In the genomic region with DNA sequence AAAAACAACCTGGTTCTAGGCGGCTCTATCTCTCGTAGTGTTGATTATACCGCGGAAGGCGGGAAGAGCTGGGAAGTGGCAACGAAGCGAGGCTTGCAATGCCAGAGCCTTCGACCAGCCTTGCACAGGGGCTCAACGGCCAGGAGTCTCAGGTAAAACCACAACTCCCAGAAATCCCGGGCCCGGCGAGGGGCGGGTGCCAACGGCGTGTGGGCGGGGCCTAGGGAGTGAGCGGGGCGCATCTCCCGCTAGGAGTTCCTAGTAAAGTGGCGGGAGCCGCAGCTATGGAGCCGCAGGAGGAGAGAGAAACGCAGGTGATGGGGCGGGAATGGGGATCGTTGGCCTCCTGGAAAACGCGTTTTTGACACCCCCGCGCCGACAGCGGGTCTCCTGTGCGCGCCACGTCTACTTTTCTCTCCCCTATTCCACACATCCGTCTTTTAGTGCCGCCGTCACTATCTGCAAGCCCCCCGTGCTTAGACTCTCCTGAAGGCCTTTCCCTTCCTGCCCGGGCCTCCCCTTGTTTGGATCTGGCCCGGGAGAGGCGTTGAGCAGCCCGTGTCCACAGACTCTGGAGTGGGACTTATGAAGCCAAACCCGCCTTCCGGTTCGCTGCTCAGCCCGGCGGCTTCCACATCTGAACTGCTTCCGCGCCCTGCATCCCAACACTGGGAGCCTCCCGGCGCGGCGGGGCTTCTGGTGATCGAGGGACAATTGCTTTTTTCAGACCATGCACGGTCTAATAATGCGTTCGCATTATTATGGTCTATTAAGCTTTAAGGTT, we compare ENCODE assay signal across 8 cellular contexts. TPM values are rescaled to one million over a fixed set of nuclear protein-coding genes. Genes with fewer than 3 reads are reported as not detected.
DNase-seq lines count a peak whose midpoint lies in the region; ATAC-seq and TF ChIP-seq lines count a peak whose summit lies in the region.

A gene with protein sequence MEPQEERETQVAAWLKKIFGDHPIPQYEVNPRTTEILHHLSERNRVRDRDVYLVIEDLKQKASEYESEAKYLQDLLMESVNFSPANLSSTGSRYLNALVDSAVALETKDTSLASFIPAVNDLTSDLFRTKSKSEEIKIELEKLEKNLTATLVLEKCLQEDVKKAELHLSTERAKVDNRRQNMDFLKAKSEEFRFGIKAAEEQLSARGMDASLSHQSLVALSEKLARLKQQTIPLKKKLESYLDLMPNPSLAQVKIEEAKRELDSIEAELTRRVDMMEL (plus strand): TSS at position 258 of the 784 bp plus-strand sequence. CDS start 27 bp downstream, at position 285.

- peaks cover 11% of the 10 kb centered on the region for H3K4me1 ChIP-seq in osteoblast (ENCODE audit: insufficient read depth, low read length)
- peaks cover 4% of the 10 kb centered on the region for H3K4me1 ChIP-seq in testis

- POLR2A ChIA-PET in activated naive CD8-positive, alpha-beta T cell treated with anti-CD3 and anti-CD28 coated beads, Interleukin-2, amount 10 ng/mL, durations not matched to agents 7 days and 5 days (lab: Charles Lee) = interaction anchor here (0.8 kb wide), 1 partner anchor 8 kb away, joined by 3 read pairs; no protein-coding TSS in a partner anchor

- H3K36me3 ChIP-seq in SU-DHL-6 (ENCODE audit: low read length) = peaks cover 16% of the 10 kb centered on the region; the same call in 1 of the 2 replicates
- H3K36me3 ChIP-seq in osteoblast (ENCODE audit: insufficient read depth, low read length) = no peaks in the 10 kb centered on the region
- no peaks in the 10 kb centered on the region for H3K36me3 ChIP-seq in testis (ENCODE audit: low read depth, missing control alignments)

- H3K9me3 Mint-ChIP-seq in activated naive CD8-positive, alpha-beta T cell treated with anti-CD3 and anti-CD28 coated beads, Interleukin-2, amount 10 ng/mL, durations not matched to agents 7 days and 5 days = no peaks in the 10 kb centered on the region
- H3K9me3 Mint-ChIP-seq in glutamatergic neuron (ENCODE audit: unreplicated experiment) = peaks cover 3% of the 10 kb centered on the region

- H3K4me2 ChIP-seq in SU-DHL-6 (ENCODE audit: low read depth, low read length, poor library complexity, severe bottlenecking) (peak within 1 kb of the TSS; percentile 68), osteoblast (ENCODE audit: insufficient read depth, low read length) (peak within 1 kb of the TSS; percentile 95)

- peak within 1 kb of the TSS; percentile 79 for H3K9ac ChIP-seq in SU-DHL-6 (ENCODE audit: low read length)

- ATAC-seq in HG02610 (IDR thresholded peaks at IDR 0.05; ENCODE audit: unreplicated experiment) = peak; percentile 91
- ATAC-seq in activated naive CD8-positive, alpha-beta T cell treated with anti-CD3 and anti-CD28 coated beads, Interleukin-2, amount 10 ng/mL, durations not matched to agents 7 days and 5 days (ENCODE audit: low read depth) = peak; percentile 93

- intact Hi-C loops in testis (cut with DNase I; ENCODE audit: low total_unique reads) = no loop called here

- H3K36me3 Mint-ChIP-seq in activated naive CD8-positive, alpha-beta T cell treated with anti-CD3 and anti-CD28 coated beads, Interleukin-2, amount 10 ng/mL, durations not matched to agents 7 days and 5 days = peaks cover 5% of the 10 kb centered on the region
- no peaks in the 10 kb centered on the region for H3K36me3 Mint-ChIP-seq in glutamatergic neuron (ENCODE audit: unreplicated experiment)

- WGBS in testis, 2 donors = 1% methylated on average over 51 to 57 of the region's 57 CpGs

- peak; percentile 7 for TF ChIP-seq POLR2A in testis (IDR thresholded peaks at IDR 0.05)

- H3K4me3 ChIP-seq in SU-DHL-6 (ENCODE audit: insufficient read depth, low read length, poor library complexity, severe bottlenecking) = peak within 1 kb of the TSS; percentile 84
- H3K4me3 ChIP-seq in osteoblast (ENCODE audit: insufficient read depth, low read length) = peak within 1 kb of the TSS; percentile 97
- peak within 1 kb of the TSS; percentile 86 to 95 for H3K4me3 ChIP-seq in testis

- TF ChIP-seq CTCF in GM10266 (IDR thresholded peaks at IDR 0.05; ENCODE audit: control insufficient read depth, insufficient read depth, low read depth, missing control alignments) (no peak), SU-DHL-6 (IDR thresholded peaks at IDR 0.05; ENCODE audit: insufficient read depth, low read length, poor library complexity, severe bottlenecking) (no peak), glutamatergic neuron (IDR thresholded peaks at IDR 0.05; ENCODE audit: partially characterized antibody, unreplicated experiment) (no peak), osteoblast (IDR thresholded peaks at IDR 0.05; ENCODE audit: extremely low read depth, low read depth, low read length) (no peak), testis (IDR thresholded peaks at IDR 0.05) (no peak)

- H3K79me2 ChIP-seq in SU-DHL-6 (ENCODE audit: insufficient read depth, low read length) (peaks cover 32% of the 10 kb centered on the region), osteoblast (ENCODE audit: insufficient read depth, low read length) (peaks cover 8% of the 10 kb centered on the region)

- no peaks in the 10 kb centered on the region for H4K20me1 ChIP-seq in SU-DHL-6 (ENCODE audit: low read depth, low read length)
- no peaks in the 10 kb centered on the region for H4K20me1 ChIP-seq in osteoblast (ENCODE audit: insufficient read depth, low read length)

- H3K9me2 ChIP-seq in SU-DHL-6 (replicated peaks; ENCODE audit: insufficient read depth, low read length) = no peaks in the 10 kb centered on the region

- peak within 1 kb of the TSS; percentile 98 for H3K4me3 Mint-ChIP-seq in activated naive CD8-positive, alpha-beta T cell treated with anti-CD3 and anti-CD28 coated beads, Interleukin-2, amount 10 ng/mL, durations not matched to agents 7 days and 5 days
- peak within 1 kb of the TSS; percentile 94 for H3K4me3 Mint-ChIP-seq in glutamatergic neuron (ENCODE audit: unreplicated experiment)

- DNase-seq in GM10266 (ENCODE audit: extremely low spot score) = peak; percentile 77
- peak; percentile 95 for DNase-seq in NCI-H1105 treated with DMSO at 0.1 percent for 48 hours (lab: John Stamatoyannopoulos, UW)
- DNase-seq in activated naive CD8-positive, alpha-beta T cell treated with anti-CD3 and anti-CD28 coated beads, Interleukin-2, amount 10 ng/mL, durations not matched to agents 7 days and 5 days = peak; percentile 81
- peak; percentile 96 for DNase-seq in glutamatergic neuron
- DNase-seq in osteoblast (ENCODE audit: insufficient read length, low spot score, missing footprints) = peak; percentile 96
- peak; percentile 96 for DNase-seq in testis

- H3K4me1 Mint-ChIP-seq in activated naive CD8-positive, alpha-beta T cell treated with anti-CD3 and anti-CD28 coated beads, Interleukin-2, amount 10 ng/mL, durations not matched to agents 7 days and 5 days = peaks cover 20% of the 10 kb centered on the region
- peaks cover 3% of the 10 kb centered on the region for H3K4me1 Mint-ChIP-seq in glutamatergic neuron (ENCODE audit: low read depth, unreplicated experiment)

- H3K9me3 ChIP-seq in SU-DHL-6 (ENCODE audit: insufficient read depth, low read length) = no peaks in the 10 kb centered on the region
- H3K9me3 ChIP-seq in osteoblast (ENCODE audit: low read depth, low read length) = no peaks in the 10 kb centered on the region
- no peaks in the 10 kb centered on the region for H3K9me3 ChIP-seq in testis

- H2AFZ ChIP-seq in SU-DHL-6 (ENCODE audit: low read depth, low read length, severe bottlenecking) = peak within 1 kb of the TSS; percentile 92
- peak within 1 kb of the TSS; percentile 100 for H2AFZ ChIP-seq in osteoblast (ENCODE audit: low read length)

- H3K27me3 Mint-ChIP-seq in activated naive CD8-positive, alpha-beta T cell treated with anti-CD3 and anti-CD28 coated beads, Interleukin-2, amount 10 ng/mL, durations not matched to agents 7 days and 5 days = no peaks in the 10 kb centered on the region
- H3K27me3 Mint-ChIP-seq in glutamatergic neuron (ENCODE audit: unreplicated experiment) = no peaks in the 10 kb centered on the region

- peaks cover 3% of the 10 kb centered on the region; the same call in 1 of the 2 replicates for H3F3A ChIP-seq in SU-DHL-6 (ENCODE audit: insufficient read depth)

- H3K27me3 ChIP-seq in SU-DHL-6 (ENCODE audit: low read length) = no peaks in the 10 kb centered on the region
- no peaks in the 10 kb centered on the region for H3K27me3 ChIP-seq in osteoblast (ENCODE audit: insufficient read depth, low read length)
- no peaks in the 10 kb centered on the region for H3K27me3 ChIP-seq in testis

- peak within 1 kb of the TSS; percentile 91 for H3K27ac Mint-ChIP-seq in activated naive CD8-positive, alpha-beta T cell treated with anti-CD3 and anti-CD28 coated beads, Interleukin-2, amount 10 ng/mL, durations not matched to agents 7 days and 5 days
- peak within 1 kb of the TSS; percentile 81 for H3K27ac Mint-ChIP-seq in glutamatergic neuron (ENCODE audit: unreplicated experiment)

- H3K27ac ChIP-seq in SU-DHL-6 (ENCODE audit: low read depth, low read length) = peak within 1 kb of the TSS; percentile 61
- H3K27ac ChIP-seq in osteoblast (ENCODE audit: low read depth, low read length) = peak within 1 kb of the TSS; percentile 73
- H3K27ac ChIP-seq in testis = peak within 1 kb of the TSS; percentile 79 to 87

RNA-seq across cellular contexts. Expression of the gene that starts here (rescaled TPM):
- 10 to 100 TPM; 41.0 to 49.4 TPM for total RNA-seq in activated naive CD8-positive, alpha-beta T cell treated with anti-CD3 and anti-CD28 coated beads, Interleukin-2, amount 10 ng/mL, durations not matched to agents 7 days and 5 days
- total RNA-seq in glutamatergic neuron (ENCODE audit: unreplicated experiment) = 32.2 TPM
- 31.8 and 40.9 TPM in 2 replicates for total RNA-seq in osteoblast
- total RNA-seq in testis = 10 to 100 TPM; 20.5 to 31.1 TPM
- polyA plus RNA-seq in testis (ENCODE audit: insufficient read depth, low read depth, low replicate concordance) = 25.0 TPM

Comparison
In these comparisons a context has a peak if more than half of its experiments do, and no peak if none do; other contexts are left out.
1. Peak in every context shown above with its lines: DNase-seq, ATAC-seq, H3K4me3 ChIP-seq and H3K27ac ChIP-seq.